8 cellular contexts compared by ENCODE assay signal in genomic region chr1:109113787-109114568, GRCh38. TPM values are rescaled to one million over a fixed set of nuclear protein-coding genes. Genes with fewer than 3 reads are reported as not detected.
DNase-seq lines count a peak whose midpoint lies in the region; ATAC-seq lines count a peak whose summit lies in the region.

TSS of gene ELAPOR1 (plus strand) at chr1:109114115. CDS start at chr1:109114184, 69 bp downstream.

- DNase-seq in C1 segment of cervical spinal cord (lab: John Stamatoyannopoulos, UW) = peak in 8 of 14 donors; percentile 4 to 86 (median 22)
- DNase-seq in NCI-H2029 (lab: John Stamatoyannopoulos, UW) = peak; percentile 62
- DNase-seq in activated CD4-positive, alpha-beta memory T cell treated with anti-CD3 and anti-CD28 coated beads for 36 hours = peak; percentile 90
- DNase-seq in mesenchymal stem cell = no peak
- peak; percentile 78 for DNase-seq in stimulated activated CD8-positive, alpha-beta memory T cell treated with anti-CD3 and anti-CD28 coated beads, Interleukin-12 subunit alpha, Interleukin-12 subunit beta, amount 100 ng/mL, for 1 hour (ENCODE audit: low read depth)

- H3K79me1 ChIP-seq in mesenchymal stem cell (replicated peaks; ENCODE audit: low read length, poor library complexity, severe bottlenecking) = no peaks in the 10 kb centered on the region

- CTCF ChIA-PET in activated CD4-positive, alpha-beta memory T cell treated with anti-CD3 and anti-CD28 coated beads for 36 hours (lab: Charles Lee) = interaction anchor here (0.6 to 2.8 kb wide), 6 partner anchors 14 to 87 kb away, joined by 3 to 34 read pairs (median 4); partner anchors contain the start of gene TAF13

- no peak within 1 kb of the TSS for H4K8ac ChIP-seq in mesenchymal stem cell (ENCODE audit: low read length)

- H4K91ac ChIP-seq in mesenchymal stem cell (ENCODE audit: low read length) = no peak within 1 kb of the TSS

- intact Hi-C loops in activated CD4-positive, alpha-beta memory T cell treated with anti-CD3 and anti-CD28 coated beads for 36 hours (cut with micrococcal nuclease) = loop anchor here (1.0 to 2.0 kb wide), 8 partner anchors 14 to 421 kb away; partner anchors contain the start of genes CLCC1, PRPF38B, STXBP3 and WDR47
- intact Hi-C loops in dendritic cell treated with granulocyte-macrophage colony-stimulating factor and Interleukin-4, amounts not matched to agents 40 ng/mL and 50 ng/mL, for 4 days (cut with micrococcal nuclease) = loop anchor here (5.0 to 10.0 kb wide), 3 partner anchors 78 to 149 kb away; partner anchors contain the start of gene CLCC1

- peak within 1 kb of the TSS in 1 of 2 experiments; percentile 28 for H3K18ac ChIP-seq in mesenchymal stem cell (ENCODE audit: low read depth in 1 of 2, low read length in 2 of 2)

- peak within 1 kb of the TSS; percentile 44 for H3K9ac ChIP-seq in mesenchymal stem cell (ENCODE audit: low read length)

- no peaks in the 10 kb centered on the region for H3K27me3 Mint-ChIP-seq in activated CD4-positive, alpha-beta memory T cell treated with anti-CD3 and anti-CD28 coated beads for 36 hours
- H3K27me3 Mint-ChIP-seq in dendritic cell treated with granulocyte-macrophage colony-stimulating factor and Interleukin-4, amounts not matched to agents 40 ng/mL and 50 ng/mL, for 4 days = peaks cover 48% of the 10 kb centered on the region

- POLR2A ChIA-PET in activated CD4-positive, alpha-beta memory T cell treated with anti-CD3 and anti-CD28 coated beads for 36 hours (lab: Charles Lee) = interaction anchor here (1.0 to 4.5 kb wide), 4 partner anchors 14 to 151 kb away, joined by 3 to 35 read pairs (median 4); partner anchors contain the start of gene SARS1

- H3K9me3 Mint-ChIP-seq in activated CD4-positive, alpha-beta memory T cell treated with anti-CD3 and anti-CD28 coated beads for 36 hours = no peaks in the 10 kb centered on the region
- no peaks in the 10 kb centered on the region for H3K9me3 Mint-ChIP-seq in dendritic cell treated with granulocyte-macrophage colony-stimulating factor and Interleukin-4, amounts not matched to agents 40 ng/mL and 50 ng/mL, for 4 days

- 3% methylated on average over 52 of the region's 56 CpGs for WGBS in mesenchymal stem cell

- no peak within 1 kb of the TSS for H3K14ac ChIP-seq in mesenchymal stem cell (ENCODE audit: low read length in 2 of 2)

- no peak within 1 kb of the TSS for H2BK120ac ChIP-seq in mesenchymal stem cell (ENCODE audit: low read depth, low read length)

- no peak within 1 kb of the TSS for H3K4ac ChIP-seq in mesenchymal stem cell (ENCODE audit: low read depth in 1 of 2, low read length in 2 of 2)

- H3K9me3 ChIP-seq in mesenchymal stem cell (ENCODE audit: control insufficient read depth, low read length) = no peaks in the 10 kb centered on the region

- peak within 1 kb of the TSS in 1 of 2 experiments; percentile 73 for H2BK12ac ChIP-seq in mesenchymal stem cell (ENCODE audit: low read length in 2 of 2)

- peaks cover 16 to 63% of the 10 kb centered on the region in 2 experiments for H3K27me3 ChIP-seq in mesenchymal stem cell (ENCODE audit: control insufficient read depth in 1 of 2, insufficient read depth in 1 of 2, low read length in 2 of 2)

- no peaks in the 10 kb centered on the region for H3K36me3 Mint-ChIP-seq in activated CD4-positive, alpha-beta memory T cell treated with anti-CD3 and anti-CD28 coated beads for 36 hours
- H3K36me3 Mint-ChIP-seq in dendritic cell treated with granulocyte-macrophage colony-stimulating factor and Interleukin-4, amounts not matched to agents 40 ng/mL and 50 ng/mL, for 4 days (ENCODE audit: low read depth) = no peaks in the 10 kb centered on the region

- ATAC-seq in GM21576 (IDR thresholded peaks at IDR 0.05; ENCODE audit: unreplicated experiment) (peak; percentile 48), HG03039 (IDR thresholded peaks at IDR 0.05; ENCODE audit: unreplicated experiment) (no peak)

- peak within 1 kb of the TSS; percentile 64 for H3K27ac Mint-ChIP-seq in activated CD4-positive, alpha-beta memory T cell treated with anti-CD3 and anti-CD28 coated beads for 36 hours
- H3K27ac Mint-ChIP-seq in dendritic cell treated with granulocyte-macrophage colony-stimulating factor and Interleukin-4, amounts not matched to agents 40 ng/mL and 50 ng/mL, for 4 days = peak within 1 kb of the TSS; percentile 65

- H3K36me3 ChIP-seq in mesenchymal stem cell (ENCODE audit: control insufficient read depth in 1 of 2, insufficient read depth in 2 of 2, low read depth in 1 of 2, low read length in 2 of 2) = no peaks in the 10 kb centered on the region

- H2AFZ ChIP-seq in mesenchymal stem cell (ENCODE audit: low read depth, low read length) = peak within 1 kb of the TSS; percentile 29

- H3K4me1 Mint-ChIP-seq in activated CD4-positive, alpha-beta memory T cell treated with anti-CD3 and anti-CD28 coated beads for 36 hours (ENCODE audit: low read depth) = peaks cover 37% of the 10 kb centered on the region
- peaks cover 39% of the 10 kb centered on the region for H3K4me1 Mint-ChIP-seq in dendritic cell treated with granulocyte-macrophage colony-stimulating factor and Interleukin-4, amounts not matched to agents 40 ng/mL and 50 ng/mL, for 4 days (ENCODE audit: low read depth)

- peaks cover 19% of the 10 kb centered on the region for H3K4me1 ChIP-seq in mesenchymal stem cell (ENCODE audit: control insufficient read depth, insufficient read depth, low read depth, low read length)

- peak within 1 kb of the TSS; percentile 80 for H3K4me3 Mint-ChIP-seq in activated CD4-positive, alpha-beta memory T cell treated with anti-CD3 and anti-CD28 coated beads for 36 hours
- H3K4me3 Mint-ChIP-seq in dendritic cell treated with granulocyte-macrophage colony-stimulating factor and Interleukin-4, amounts not matched to agents 40 ng/mL and 50 ng/mL, for 4 days = peak within 1 kb of the TSS; percentile 71

- H3K27ac ChIP-seq in mesenchymal stem cell (ENCODE audit: low read length, poor library complexity, severe bottlenecking) = no peak within 1 kb of the TSS

- H3K23ac ChIP-seq in mesenchymal stem cell (ENCODE audit: low read length in 2 of 2) = peak within 1 kb of the TSS in 1 of 2 experiments; percentile 35

- H2BK15ac ChIP-seq in mesenchymal stem cell (ENCODE audit: low read depth, poor library complexity, severe bottlenecking) = no peak within 1 kb of the TSS

- peak within 1 kb of the TSS; percentile 49 to 70 for H3K4me3 ChIP-seq in mesenchymal stem cell (ENCODE audit: insufficient read depth in 1 of 2, low read depth in 1 of 2, low read length in 2 of 2)

- peak within 1 kb of the TSS; percentile 82 for H3K4me2 ChIP-seq in mesenchymal stem cell (ENCODE audit: low read length, poor library complexity, severe bottlenecking)

- no peak within 1 kb of the TSS for H2BK5ac ChIP-seq in mesenchymal stem cell (ENCODE audit: low read depth, low read length, poor library complexity, severe bottlenecking)

- H2AK5ac ChIP-seq in mesenchymal stem cell (ENCODE audit: low read length, severe bottlenecking) = no peak within 1 kb of the TSS

RNA-seq across cellular contexts. Expression of gene ELAPOR1, which starts in this region (rescaled TPM):
- total RNA-seq in activated CD4-positive, alpha-beta memory T cell treated with anti-CD3 and anti-CD28 coated beads for 36 hours = 10 to 100 TPM in 1 of 2 experiments, 1 to 10 TPM in 1; 9.1 to 11.5 TPM
- polyA plus RNA-seq in mesenchymal stem cell (2013, experiment 1 of 2) = 0.35 TPM
- 0.42 TPM for polyA plus RNA-seq in mesenchymal stem cell (2013, experiment 2 of 2)
